27 cellular contexts compared by ENCODE assay signal in the genomic region with DNA sequence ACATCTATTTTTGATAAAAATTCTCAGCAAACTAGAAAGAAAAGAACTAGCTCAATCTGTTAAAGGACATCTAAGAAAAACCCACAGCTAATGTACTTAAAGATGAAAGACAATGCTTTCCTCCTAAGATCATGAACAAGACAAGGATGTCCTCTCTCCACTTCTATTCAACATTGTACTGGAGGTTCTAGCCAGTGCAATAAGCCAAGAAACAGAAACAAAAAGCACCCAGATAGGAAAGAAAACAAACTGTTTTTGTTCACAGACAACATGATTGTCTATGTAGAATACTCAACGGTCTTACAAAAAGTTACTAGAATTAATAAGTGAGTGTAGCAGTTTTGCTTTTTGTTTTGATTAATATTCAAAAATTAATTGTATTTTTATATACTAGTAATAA. TPM values are rescaled to one million over a fixed set of nuclear protein-coding genes. Genes with fewer than 3 reads are reported as not detected.
DNase-seq lines count a peak whose midpoint lies in the region; ATAC-seq and TF ChIP-seq lines count a peak whose summit lies in the region.
"Had no signal": no experiment of that assay in that cellular context is flagged by ENCODE, and none has a peak within 500 bp of the region (broad histone marks: within the 10 kb centered on the region; RNA-seq: fewer than 3 reads in every experiment).

No MANE protein-coding gene starts in this region.

- no peak for TF ChIP-seq POLR2A in suprapubic skin (IDR thresholded peaks at IDR 0.05)

- H3K36me3 ChIP-seq in suprapubic skin = no peaks in the 10 kb centered on the region
- H3K36me3 ChIP-seq: BE2C, heart right ventricle, stomach, transverse colon had no signal

- H3K9me3 ChIP-seq in suprapubic skin = no peaks in the 10 kb centered on the region
- H3K9me3 ChIP-seq: A549, BE2C, heart right ventricle, stomach, transverse colon had no signal

- CTCF ChIA-PET in activated CD4-positive, alpha-beta T cell treated with anti-CD3 and anti-CD28 coated beads, Interleukin-2, amount 10 ng/mL, durations not matched to agents 7 days and 5 days (lab: Charles Lee) = no interaction called here

- no peak for TF ChIP-seq CTCF in GM12865 (IDR thresholded peaks at IDR 0.05; ENCODE audit: insufficient read depth, low read depth, low read length, missing control alignments)
- TF ChIP-seq CTCF in natural killer cell (IDR thresholded peaks at IDR 0.05) = no peak
- TF ChIP-seq CTCF in suprapubic skin (IDR thresholded peaks at IDR 0.05) = no peak

- POLR2A ChIA-PET in activated CD4-positive, alpha-beta T cell treated with anti-CD3 and anti-CD28 coated beads, Interleukin-2, amount 10 ng/mL, durations not matched to agents 7 days and 5 days (lab: Charles Lee) = no interaction called here

- H3K4me1 ChIP-seq in suprapubic skin = no peaks in the 10 kb centered on the region
- H3K4me1 ChIP-seq: A549, BE2C, heart right ventricle, stomach, transverse colon had no signal

- 73% methylated on average over 1 of the region's 1 CpG for WGBS in suprapubic skin

- no peak for TF ChIP-seq EP300 in suprapubic skin (IDR thresholded peaks at IDR 0.05)

- H3K4me1 Mint-ChIP-seq in activated CD4-positive, alpha-beta T cell treated with anti-CD3 and anti-CD28 coated beads, Interleukin-2, amount 10 ng/mL, durations not matched to agents 7 days and 5 days = peaks cover 51% of the 10 kb centered on the region
- peaks cover 19% of the 10 kb centered on the region for H3K4me1 Mint-ChIP-seq in activated T-helper 17 cell treated with anti-CD3 and anti-CD28 coated beads, Interleukin-2, amount 50 U/mL, for 72 hours
- peaks cover 32% of the 10 kb centered on the region in 2 donors for H3K4me1 Mint-ChIP-seq in natural killer cell

- H3K27me3 ChIP-seq in suprapubic skin = peaks cover 2% of the 10 kb centered on the region
- H3K27me3 ChIP-seq: stomach had no signal

- no peak overlapping the region for H3K27ac ChIP-seq in suprapubic skin
- H3K27ac ChIP-seq: A549, stomach, transverse colon had no signal

- peaks cover 46% of the 10 kb centered on the region for H3K36me3 Mint-ChIP-seq in activated CD4-positive, alpha-beta T cell treated with anti-CD3 and anti-CD28 coated beads, Interleukin-2, amount 10 ng/mL, durations not matched to agents 7 days and 5 days (ENCODE audit: low read depth)
- H3K36me3 Mint-ChIP-seq in activated T-helper 17 cell treated with anti-CD3 and anti-CD28 coated beads, Interleukin-2, amount 50 U/mL, for 72 hours (ENCODE audit: low read depth) = peaks cover 39% of the 10 kb centered on the region
- no peaks in the 10 kb centered on the region for H3K36me3 Mint-ChIP-seq in natural killer cell

- no peak overlapping the region for H3K4me3 ChIP-seq in GM12865 (ENCODE audit: low read depth, low read length)
- no peak overlapping the region for H3K4me3 ChIP-seq in suprapubic skin
- H3K4me3 ChIP-seq: A549, heart right ventricle, stomach, transverse colon had no signal

- no peaks in the 10 kb centered on the region for H3K9me3 Mint-ChIP-seq in activated CD4-positive, alpha-beta T cell treated with anti-CD3 and anti-CD28 coated beads, Interleukin-2, amount 10 ng/mL, durations not matched to agents 7 days and 5 days
- no peaks in the 10 kb centered on the region for H3K9me3 Mint-ChIP-seq in activated T-helper 17 cell treated with anti-CD3 and anti-CD28 coated beads, Interleukin-2, amount 50 U/mL, for 72 hours
- H3K9me3 Mint-ChIP-seq in natural killer cell = no peaks in the 10 kb centered on the region

- intact Hi-C loops in natural killer cell (cut with micrococcal nuclease) = no loop called here

- no peak for DNase-seq in activated CD4-positive, alpha-beta T cell treated with anti-CD3 and anti-CD28 coated beads, Interleukin-2, amount 10 ng/mL, durations not matched to agents 7 days and 5 days
- DNase-seq in activated CD4-positive, alpha-beta T cell treated with anti-CD3 and anti-CD28 coated beads, Interleukin-2, amount 50 U/mL, for 48 hours = no peak
- DNase-seq in GM12865 (ENCODE audit: low read depth) (peak; percentile 17), natural killer cell (no peak), suprapubic skin (ENCODE audit: low spot score in 2 of 2) (no peak)
- DNase-seq: anterior cingulate cortex; BE2C; Calu3; heart right ventricle; mesenchymal stem cell; NCI-H1092; NCI-H1930; NCI-H345; NCI-H774; stimulated activated CD4-positive, alpha-beta T cell treated with anti-CD3 and anti-CD28 coated beads, Interleukin-4, amount 100 ng/mL, for 24 hours; stomach; transverse colon had no signal

- ATAC-seq in activated T-helper 17 cell treated with anti-CD3 and anti-CD28 coated beads, Interleukin-2, amount 50 U/mL, for 72 hours (replicated peaks) = no peak
- ATAC-seq in natural killer cell = peak in 2 of 3 donors; percentile 25 to 51
- no peak for ATAC-seq in GM19324 (IDR thresholded peaks at IDR 0.05; ENCODE audit: low FRiP score, unreplicated experiment)
- ATAC-seq in GM19035 (IDR thresholded peaks at IDR 0.05; ENCODE audit: unreplicated experiment) = no peak
- ATAC-seq: A549, heart right ventricle, Right ventricle myocardium inferior had no signal

- peak overlapping the region; percentile 25 for H3K4me3 Mint-ChIP-seq in activated CD4-positive, alpha-beta T cell treated with anti-CD3 and anti-CD28 coated beads, Interleukin-2, amount 10 ng/mL, durations not matched to agents 7 days and 5 days
- H3K4me3 Mint-ChIP-seq in activated T-helper 17 cell treated with anti-CD3 and anti-CD28 coated beads, Interleukin-2, amount 50 U/mL, for 72 hours = peak overlapping the region; percentile 70
- H3K4me3 Mint-ChIP-seq in natural killer cell = peak overlapping the region; percentile 49

- peak overlapping the region; percentile 75 for H3K27ac Mint-ChIP-seq in activated CD4-positive, alpha-beta T cell treated with anti-CD3 and anti-CD28 coated beads, Interleukin-2, amount 10 ng/mL, durations not matched to agents 7 days and 5 days
- peak overlapping the region; percentile 77 for H3K27ac Mint-ChIP-seq in activated T-helper 17 cell treated with anti-CD3 and anti-CD28 coated beads, Interleukin-2, amount 50 U/mL, for 72 hours
- H3K27ac Mint-ChIP-seq in natural killer cell = peak overlapping the region in 1 of 2 donors; percentile 65

- H3K27me3 Mint-ChIP-seq in activated CD4-positive, alpha-beta T cell treated with anti-CD3 and anti-CD28 coated beads, Interleukin-2, amount 10 ng/mL, durations not matched to agents 7 days and 5 days = no peaks in the 10 kb centered on the region
- H3K27me3 Mint-ChIP-seq in activated T-helper 17 cell treated with anti-CD3 and anti-CD28 coated beads, Interleukin-2, amount 50 U/mL, for 72 hours = no peaks in the 10 kb centered on the region
- H3K27me3 Mint-ChIP-seq in natural killer cell (ENCODE audit: low read depth in 2 of 2) = no peaks in the 10 kb centered on the region

RNA-seq across cellular contexts. Expression of gene CD3D, which starts 7.8 kb away (rescaled TPM):
- 100 to 1,000 TPM; 489 to 557 TPM for total RNA-seq in activated CD4-positive, alpha-beta T cell treated with anti-CD3 and anti-CD28 coated beads, Interleukin-2, amount 10 ng/mL, durations not matched to agents 7 days and 5 days
- total RNA-seq in activated T-helper 17 cell treated with anti-CD3 and anti-CD28 coated beads, Interleukin-2, amount 50 U/mL, for 72 hours = 100 to 1,000 TPM; 313 to 365 TPM
- total RNA-seq in natural killer cell (10 to 100 TPM; 11.6 to 84.1 (median 12.0) TPM), suprapubic skin (1 to 10 TPM in 2 of 4 donors, not detected in 2; 1.8 to 4.4 TPM)
- total RNA-seq: Calu3, epithelial cell of proximal tubule, fibroblast of villous mesenchyme, H4, osteoblast, Right ventricle myocardium inferior had no signal

RNA-seq across cellular contexts. Expression of gene CD3G, which starts 9.4 kb away (rescaled TPM):
- 100 to 1,000 TPM; 264 to 268 TPM for total RNA-seq in activated CD4-positive, alpha-beta T cell treated with anti-CD3 and anti-CD28 coated beads, Interleukin-2, amount 10 ng/mL, durations not matched to agents 7 days and 5 days
- 100 to 1,000 TPM; 103 to 140 TPM for total RNA-seq in activated T-helper 17 cell treated with anti-CD3 and anti-CD28 coated beads, Interleukin-2, amount 50 U/mL, for 72 hours
- total RNA-seq in natural killer cell (10 to 100 TPM in 1 of 3 donors, 1 to 10 TPM in 2; 7.6 to 52.1 (median 8.2) TPM), suprapubic skin (1 to 10 TPM in 1 of 4 donors, under 1 TPM in 1, not detected in 2; 0.73 to 1.2 TPM)
- total RNA-seq: Calu3, Daoy, epithelial cell of proximal tubule, fibroblast of villous mesenchyme, H4, osteoblast had no signal

RNA-seq across cellular contexts. Expression of gene UBE4A, which starts 24.7 kb away (rescaled TPM):
- total RNA-seq in activated CD4-positive, alpha-beta T cell treated with anti-CD3 and anti-CD28 coated beads, Interleukin-2, amount 10 ng/mL, durations not matched to agents 7 days and 5 days = 10 to 100 TPM; 42.6 to 49.1 TPM
- total RNA-seq in activated T-helper 17 cell treated with anti-CD3 and anti-CD28 coated beads, Interleukin-2, amount 50 U/mL, for 72 hours = 10 to 100 TPM; 40.9 to 48.3 TPM
- total RNA-seq in natural killer cell (10 to 100 TPM; 35.1 to 43.9 (median 37.0) TPM), suprapubic skin (10 to 100 TPM; 37.0 to 81.8 (median 50.4) TPM)

RNA-seq across cellular contexts. Expression of gene CD3E, which starts 30.2 kb away (rescaled TPM):
- 100 to 1,000 TPM; 680 to 841 TPM for total RNA-seq in activated CD4-positive, alpha-beta T cell treated with anti-CD3 and anti-CD28 coated beads, Interleukin-2, amount 10 ng/mL, durations not matched to agents 7 days and 5 days
- total RNA-seq in activated T-helper 17 cell treated with anti-CD3 and anti-CD28 coated beads, Interleukin-2, amount 50 U/mL, for 72 hours = 100 to 1,000 TPM; 338 to 500 TPM
- 100 to 1,000 TPM in 2 of 3 donors, 10 to 100 TPM in 1; 31.6 to 322 (median 155) TPM for total RNA-seq in natural killer cell
- 1 to 10 TPM in 1 of 4 donors, under 1 TPM in 2, not detected in 1; 0.55 to 3.3 (median 0.79) TPM for total RNA-seq in suprapubic skin
- total RNA-seq: Calu3, Daoy, epithelial cell of proximal tubule, fibroblast of villous mesenchyme, H4, osteoblast had no signal

Comparison
In these comparisons a context has a peak if more than half of its experiments do, and no peak if none do; other contexts are left out.
1. ATAC-seq: peak in natural killer cell (2 of 3); none in activated T-helper 17 cell treated with anti-CD3 and anti-CD28 coated beads, Interleukin-2, amount 50 U/mL, for 72 hours (single experiment), GM19324 (single experiment) and GM19035 (single experiment).
2. Peak in every context shown above with its lines, with median percentiles within 50 percentile points of each other: H3K4me3 Mint-ChIP-seq.